In genomic region chr1:244651956-244652698, GRCh38 we compare ENCODE assay signal across 8 cellular contexts. TPM values are rescaled to one million over a fixed set of nuclear protein-coding genes. Genes with fewer than 3 reads are reported as not detected.
A peak's percentile ranks its signal among the peaks of the same experiment; 100 is the strongest.
DNase-seq lines count a peak whose midpoint lies in the region; ATAC-seq and TF ChIP-seq lines count a peak whose summit lies in the region.

No MANE protein-coding gene starts in this region.

- H3K9me3 ChIP-seq in left lung = no peaks in the 10 kb centered on the region

- ATAC-seq in activated naive CD8-positive, alpha-beta T cell treated with anti-CD3 and anti-CD28 coated beads, Interleukin-2, amount 50 U/mL, for 24 hours = no peak
- ATAC-seq in left lung (no peak), GM19395 (IDR thresholded peaks at IDR 0.05; ENCODE audit: unreplicated experiment) (no peak), omental fat pad (ENCODE audit: low FRiP score) (no peak)

- peaks cover 3% of the 10 kb centered on the region for H3K9me3 Mint-ChIP-seq in activated CD4-positive, alpha-beta T cell treated with anti-CD3 and anti-CD28 coated beads, Interleukin-2, amount 10 ng/mL, durations not matched to agents 24 days and 14 days
- H3K9me3 Mint-ChIP-seq in activated naive CD8-positive, alpha-beta T cell treated with anti-CD3 and anti-CD28 coated beads, Interleukin-2, amount 50 U/mL, for 24 hours = no peaks in the 10 kb centered on the region

- H3K27ac ChIP-seq in left lung (peak overlapping the region; percentile 97 to 98), temporal lobe (ENCODE audit: low read depth, low read length) (peak overlapping the region; percentile 87)

- H3K27ac Mint-ChIP-seq in activated CD4-positive, alpha-beta T cell treated with anti-CD3 and anti-CD28 coated beads, Interleukin-2, amount 10 ng/mL, durations not matched to agents 24 days and 14 days = peak overlapping the region; percentile 84
- peak overlapping the region; percentile 94 for H3K27ac Mint-ChIP-seq in activated naive CD8-positive, alpha-beta T cell treated with anti-CD3 and anti-CD28 coated beads, Interleukin-2, amount 50 U/mL, for 24 hours

- intact Hi-C loops in activated CD4-positive, alpha-beta T cell treated with anti-CD3 and anti-CD28 coated beads, Interleukin-2, amount 10 ng/mL, durations not matched to agents 24 days and 14 days (cut with micrococcal nuclease) = loop anchor here (1.0 to 5.0 kb wide), 11 partner anchors 52 to 1915 kb away; partner anchors contain the start of genes CNST, COX20, KIF26B and TFB2M
- intact Hi-C loops in left lung (cut with DNase I) = no loop called here

- H3K36me3 ChIP-seq in left lung = no peaks in the 10 kb centered on the region

- H3K36me3 Mint-ChIP-seq in activated CD4-positive, alpha-beta T cell treated with anti-CD3 and anti-CD28 coated beads, Interleukin-2, amount 10 ng/mL, durations not matched to agents 24 days and 14 days (ENCODE audit: low read depth) = peaks cover 7% of the 10 kb centered on the region
- H3K36me3 Mint-ChIP-seq in activated naive CD8-positive, alpha-beta T cell treated with anti-CD3 and anti-CD28 coated beads, Interleukin-2, amount 50 U/mL, for 24 hours (ENCODE audit: low read depth) = peaks cover 2% of the 10 kb centered on the region

- H3K27me3 Mint-ChIP-seq in activated CD4-positive, alpha-beta T cell treated with anti-CD3 and anti-CD28 coated beads, Interleukin-2, amount 10 ng/mL, durations not matched to agents 24 days and 14 days = no peaks in the 10 kb centered on the region
- H3K27me3 Mint-ChIP-seq in activated naive CD8-positive, alpha-beta T cell treated with anti-CD3 and anti-CD28 coated beads, Interleukin-2, amount 50 U/mL, for 24 hours = no peaks in the 10 kb centered on the region

- TF ChIP-seq CTCF in left lung (IDR thresholded peaks at IDR 0.05) (no peak), omental fat pad (IDR thresholded peaks at IDR 0.05) (no peak)

- H3K4me3 ChIP-seq in left lung = peak overlapping the region; percentile 45 to 85

- peaks cover 15% of the 10 kb centered on the region for H3K4me1 Mint-ChIP-seq in activated CD4-positive, alpha-beta T cell treated with anti-CD3 and anti-CD28 coated beads, Interleukin-2, amount 10 ng/mL, durations not matched to agents 24 days and 14 days
- peaks cover 12% of the 10 kb centered on the region for H3K4me1 Mint-ChIP-seq in activated naive CD8-positive, alpha-beta T cell treated with anti-CD3 and anti-CD28 coated beads, Interleukin-2, amount 50 U/mL, for 24 hours

- peaks cover 29 to 42% of the 10 kb centered on the region in 2 donors for H3K4me1 ChIP-seq in left lung

- H3K27me3 ChIP-seq in left lung = no peaks in the 10 kb centered on the region

- no peak for DNase-seq in activated CD4-positive, alpha-beta T cell treated with anti-CD3 and anti-CD28 coated beads, Interleukin-2, amount 10 ng/mL, durations not matched to agents 24 days and 14 days
- no peak for DNase-seq in activated CD4-positive, alpha-beta T cell treated with anti-CD3 and anti-CD28 coated beads for 1 hour
- DNase-seq in activated naive CD8-positive, alpha-beta T cell treated with anti-CD3 and anti-CD28 coated beads, Interleukin-2, amount 50 U/mL, for 24 hours = peak; percentile 4
- DNase-seq in left lung = no peak
- DNase-seq in omental fat pad (ENCODE audit: low spot score) = no peak
- no peak for DNase-seq in T-helper 9 cell

- peak overlapping the region; percentile 82 for H3K4me3 Mint-ChIP-seq in activated CD4-positive, alpha-beta T cell treated with anti-CD3 and anti-CD28 coated beads, Interleukin-2, amount 10 ng/mL, durations not matched to agents 24 days and 14 days
- peak overlapping the region; percentile 87 for H3K4me3 Mint-ChIP-seq in activated naive CD8-positive, alpha-beta T cell treated with anti-CD3 and anti-CD28 coated beads, Interleukin-2, amount 50 U/mL, for 24 hours

RNA-seq across cellular contexts. Expression of gene DESI2, which starts 0.8 kb away (rescaled TPM):
- total RNA-seq in activated CD4-positive, alpha-beta T cell treated with anti-CD3 and anti-CD28 coated beads, Interleukin-2, amount 10 ng/mL, durations not matched to agents 24 days and 14 days = 32.3 and 33.1 TPM in 2 replicates
- 10 to 100 TPM; 48.3 to 50.7 TPM for total RNA-seq in left lung
- 24.3 TPM for total RNA-seq in temporal lobe
- total RNA-seq in omental fat pad = 10 to 100 TPM; 33.4 to 47.6 (median 35.4) TPM
